ENCODE assay signal across 29 cellular contexts in genomic region chr12:24307153-24307552, GRCh38.
"Had no signal": no experiment of that assay in that cellular context is flagged by ENCODE, and none has a peak within 500 bp of the region (broad histone marks: within the 10 kb centered on the region; RNA-seq: fewer than 3 reads in every experiment).

No MANE protein-coding gene starts in this region.

- H3K27me3 Mint-ChIP-seq: natural killer cell treated with Interleukin-12 subunit alpha and Interleukin-12 subunit beta and Interleukin-15 and Interleukin-18, amount 100 ng/mL, for 72 hours; stimulated activated naive B cell treated with anti-CD40 and anti-IgM and Interleukin-4, amounts not matched to agents 10 μg/mL and 1 μg/mL and 100 μg/mL, for 72 hours had no signal

- H3K9me3 ChIP-seq: left lung, lower lobe of right lung, mucosa of descending colon, pancreas, prostate gland, stomach, testis, tibial artery, upper lobe of right lung had no signal

- H3K4me1 ChIP-seq: left lung, lower lobe of right lung, pancreas, prostate gland, testis, tibial artery, upper lobe of right lung had no signal

- DNase-seq: hippocampal formation; kidney; left colon; left lung; lower lobe of right lung; mammary epithelial cell; midbrain; mucosa of descending colon; naive thymus-derived CD4-positive, alpha-beta T cell; nucleus accumbens; pancreas; posterior cingulate gyrus; retina; right cardiac atrium; stimulated activated CD4-positive, alpha-beta T cell treated with anti-CD3 and anti-CD28 coated beads, Interleukin-12 subunit alpha, Interleukin-12 subunit beta, amount 100 ng/mL, for 4 hours; stimulated activated CD4-positive, alpha-beta T cell treated with anti-CD3 and anti-CD28 coated beads, Interleukin-15, amount 100 ng/mL, for 24 hours; stimulated activated CD4-positive, alpha-beta T cell treated with anti-CD3 and anti-CD28 coated beads, Interleukin-2, amount 100 ng/mL, for 24 hours; stimulated activated CD4-positive, alpha-beta T cell treated with anti-CD3 and anti-CD28 coated beads, Interleukin-4, amount 100 ng/mL, for 1 hour; stimulated activated naive B cell treated with anti-CD40 and anti-IgM and Interleukin-4, amounts not matched to agents 10 μg/mL and 1 μg/mL and 100 μg/mL, for 72 hours; stimulated activated naive CD8-positive, alpha-beta T cell treated with anti-CD3 and anti-CD28 coated beads, Interleukin-15, Interleukin-2, amounts not matched to agents 100 U/mL and 50 U/mL, for 24 hours; stomach; testis; tibial artery; upper lobe of right lung had no signal

- H3K36me3 ChIP-seq: left lung, lower lobe of right lung, pancreas, prostate gland, stomach, tibial artery, upper lobe of right lung had no signal

- H3K27ac Mint-ChIP-seq: naive thymus-derived CD4-positive, alpha-beta T cell; natural killer cell treated with Interleukin-12 subunit alpha and Interleukin-12 subunit beta and Interleukin-15 and Interleukin-18, amount 100 ng/mL, for 72 hours; stimulated activated naive B cell treated with anti-CD40 and anti-IgM and Interleukin-4, amounts not matched to agents 10 μg/mL and 1 μg/mL and 100 μg/mL, for 72 hours had no signal

- FAIRE-seq: kidney, pancreas, urothelium cell line had no signal

- H3K27ac ChIP-seq: left lung, lower lobe of right lung, pancreas, prostate gland, skin epidermis, stomach, testis, tibial artery, upper lobe of right lung had no signal

- H3K4me3 Mint-ChIP-seq: naive thymus-derived CD4-positive, alpha-beta T cell; natural killer cell treated with Interleukin-12 subunit alpha and Interleukin-12 subunit beta and Interleukin-15 and Interleukin-18, amount 100 ng/mL, for 72 hours; stimulated activated naive B cell treated with anti-CD40 and anti-IgM and Interleukin-4, amounts not matched to agents 10 μg/mL and 1 μg/mL and 100 μg/mL, for 72 hours had no signal

- H3K4me3 ChIP-seq: left lung, lower lobe of right lung, mucosa of descending colon, pancreas, prostate gland, skin epidermis, stomach, testis, tibial artery, upper lobe of right lung had no signal

- H3K27me3 ChIP-seq: left lung, pancreas, stomach, testis, tibial artery, upper lobe of right lung had no signal

- H3K4me1 Mint-ChIP-seq: naive thymus-derived CD4-positive, alpha-beta T cell had no signal

- H3K36me3 Mint-ChIP-seq: naive thymus-derived CD4-positive, alpha-beta T cell; natural killer cell treated with Interleukin-12 subunit alpha and Interleukin-12 subunit beta and Interleukin-15 and Interleukin-18, amount 100 ng/mL, for 72 hours; stimulated activated naive B cell treated with anti-CD40 and anti-IgM and Interleukin-4, amounts not matched to agents 10 μg/mL and 1 μg/mL and 100 μg/mL, for 72 hours had no signal

- ATAC-seq: left colon; mucosa of descending colon; naive thymus-derived CD4-positive, alpha-beta T cell; natural killer cell treated with Interleukin-12 subunit alpha and Interleukin-12 subunit beta and Interleukin-15 and Interleukin-18, amount 100 ng/mL, for 72 hours; pancreas; right cardiac atrium; sciatic nerve; stimulated activated naive CD8-positive, alpha-beta T cell treated with anti-CD3 and anti-CD28 coated beads, Interleukin-15, Interleukin-2, amounts not matched to agents 100 U/mL and 50 U/mL, for 24 hours had no signal
